Comparison of ENCODE assay signal across 8 cellular contexts in the genomic region with DNA sequence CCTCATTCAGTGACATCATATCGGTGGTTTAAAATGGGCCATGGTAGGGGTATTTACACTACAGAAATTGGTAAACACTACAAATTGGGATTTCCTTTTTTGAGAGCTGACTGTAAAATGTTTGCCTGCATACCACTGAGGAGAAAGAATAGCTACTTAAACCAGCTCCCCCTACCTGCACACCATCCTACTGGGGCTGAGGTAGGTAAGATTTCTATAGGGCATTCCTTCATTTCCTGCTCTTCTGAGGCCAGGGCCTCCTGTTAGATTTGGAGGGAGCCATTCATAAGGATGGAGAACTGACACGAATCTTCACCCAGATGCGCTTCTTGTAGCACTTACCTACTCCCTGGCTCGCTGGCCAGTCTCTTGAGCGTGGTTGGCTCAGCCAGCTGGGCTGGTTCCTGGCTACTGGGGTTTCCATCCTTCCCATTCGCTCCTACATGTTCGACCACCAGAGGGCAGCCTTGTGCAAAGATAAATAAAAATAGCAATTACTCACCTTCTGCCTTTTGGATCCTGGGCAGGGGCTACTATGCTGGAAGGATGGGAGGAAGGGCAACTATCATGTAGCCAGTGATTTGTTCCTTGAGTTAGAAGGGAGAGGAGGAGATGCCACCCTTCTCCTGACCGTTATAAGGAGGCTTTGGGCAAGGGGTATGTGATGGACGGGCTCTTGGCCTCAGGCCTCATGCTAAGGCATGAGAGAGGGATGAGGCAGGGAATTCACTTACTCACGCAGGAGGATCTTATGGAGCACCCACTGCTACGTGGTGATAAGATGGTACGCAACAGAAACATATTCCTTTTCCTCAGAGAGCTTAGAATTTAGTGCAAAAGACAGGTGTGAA. TPM values are rescaled to one million over a fixed set of nuclear protein-coding genes. Genes with fewer than 3 reads are reported as not detected.
DNase-seq lines count a peak whose midpoint lies in the region; ATAC-seq and TF ChIP-seq lines count a peak whose summit lies in the region.

No MANE protein-coding gene starts in this region.

- H3K9me3 ChIP-seq in trophoblast cell (ENCODE audit: insufficient read depth, low read depth, low read length) (peaks cover 2% of the 10 kb centered on the region), tibial nerve (no peaks in the 10 kb centered on the region)

- DNase-seq in G401 (ENCODE audit: low spot score) (peak; percentile 91), NCI-H1092 treated with DMSO at 0.1 percent for 48 hours (lab: John Stamatoyannopoulos, UW) (peak; percentile 89), SKM-1 (lab: John Stamatoyannopoulos, UW; ENCODE audit: unreplicated experiment) (peak; percentile 83), glutamatergic neuron (peak; percentile 85), trophoblast cell (peak; percentile 83 to 92), tibial nerve (ENCODE audit: low spot score in 2 of 2) (peak; percentile 89 to 98)
- peak; percentile 85 for DNase-seq in activated naive CD4-positive, alpha-beta T cell treated with anti-CD3 and anti-CD28 coated beads, Interleukin-2, amount 10 ng/mL, durations not matched to agents 7 days and 5 days

- H4K8ac ChIP-seq in trophoblast cell (ENCODE audit: low read depth, low read length): peak overlapping the region; percentile 2

- ATAC-seq in HG02973 (IDR thresholded peaks at IDR 0.05; ENCODE audit: unreplicated experiment): no peak

- no peaks in the 10 kb centered on the region for H3K36me3 Mint-ChIP-seq in activated naive CD4-positive, alpha-beta T cell treated with anti-CD3 and anti-CD28 coated beads, Interleukin-2, amount 10 ng/mL, durations not matched to agents 7 days and 5 days
- no peaks in the 10 kb centered on the region for H3K36me3 Mint-ChIP-seq in glutamatergic neuron (ENCODE audit: unreplicated experiment)

- H3K18ac ChIP-seq in trophoblast cell (ENCODE audit: low read length): no peak overlapping the region

- H2BK5ac ChIP-seq in trophoblast cell (ENCODE audit: low read depth, low read length, poor library complexity): no peak overlapping the region

- peak overlapping the region; percentile 1 for H3K14ac ChIP-seq in trophoblast cell (ENCODE audit: low read length)

- no peak overlapping the region for H3K9ac ChIP-seq in trophoblast cell (ENCODE audit: low read length)

- H3K9me3 Mint-ChIP-seq in activated naive CD4-positive, alpha-beta T cell treated with anti-CD3 and anti-CD28 coated beads, Interleukin-2, amount 10 ng/mL, durations not matched to agents 7 days and 5 days: no peaks in the 10 kb centered on the region
- H3K9me3 Mint-ChIP-seq in glutamatergic neuron (ENCODE audit: unreplicated experiment): peaks cover 6% of the 10 kb centered on the region

- H3K36me3 ChIP-seq in trophoblast cell (ENCODE audit: control insufficient read depth in 1 of 2, insufficient read depth in 2 of 2, low read length in 2 of 2) (no peaks in the 10 kb centered on the region), tibial nerve (no peaks in the 10 kb centered on the region)

- peak overlapping the region; percentile 74 for H4K91ac ChIP-seq in trophoblast cell (ENCODE audit: low read depth, low read length)

- H2BK120ac ChIP-seq in trophoblast cell (ENCODE audit: insufficient read depth, low read length, poor library complexity): no peak overlapping the region

- peaks cover 35% of the 10 kb centered on the region for H3K79me1 ChIP-seq in trophoblast cell (ENCODE audit: low read length)

- H3K4me1 ChIP-seq in trophoblast cell (ENCODE audit: control insufficient read depth in 1 of 2, insufficient read depth in 2 of 2, low read length in 2 of 2) (peaks cover 33 to 40% of the 10 kb centered on the region in 2 experiments), tibial nerve (peaks cover 0 to 42% (median 23%) of the 10 kb centered on the region in 4 donors)

- in situ Hi-C loops in G401 (cut with HindIII; ENCODE audit: low sequenced_read_pairs): no loop called here

- no peak overlapping the region for H4K12ac ChIP-seq in trophoblast cell (ENCODE audit: low read depth, low read length)

- H3K27me3 ChIP-seq in trophoblast cell (ENCODE audit: insufficient read depth, low read length) (no peaks in the 10 kb centered on the region), tibial nerve (no peaks in the 10 kb centered on the region)

- no peak overlapping the region for H3K27ac Mint-ChIP-seq in activated naive CD4-positive, alpha-beta T cell treated with anti-CD3 and anti-CD28 coated beads, Interleukin-2, amount 10 ng/mL, durations not matched to agents 7 days and 5 days
- peak overlapping the region; percentile 50 for H3K27ac Mint-ChIP-seq in glutamatergic neuron (ENCODE audit: unreplicated experiment)

- no peak overlapping the region for H2AFZ ChIP-seq in trophoblast cell (ENCODE audit: insufficient read depth, low read length, poor library complexity)

- H3K79me2 ChIP-seq in trophoblast cell (ENCODE audit: control insufficient read depth, insufficient read depth, low read length, poor library complexity): peaks cover 5% of the 10 kb centered on the region

- H3K27me3 Mint-ChIP-seq in activated naive CD4-positive, alpha-beta T cell treated with anti-CD3 and anti-CD28 coated beads, Interleukin-2, amount 10 ng/mL, durations not matched to agents 7 days and 5 days: peaks cover 29% of the 10 kb centered on the region
- H3K27me3 Mint-ChIP-seq in glutamatergic neuron (ENCODE audit: unreplicated experiment): peaks cover 12% of the 10 kb centered on the region

- peak overlapping the region; percentile 50 for H3K4ac ChIP-seq in trophoblast cell (ENCODE audit: low read depth, low read length)

- H3K23ac ChIP-seq in trophoblast cell (ENCODE audit: low read length): no peak overlapping the region

- no peak overlapping the region for H3K4me2 ChIP-seq in trophoblast cell (ENCODE audit: low read length)

- no CpG with 5 or more reads among the region's 12 CpGs for WGBS in trophoblast cell (ENCODE audit: extremely low coverage, insufficient coverage, insufficient read length)
- 35 to 37% methylated on average over 12 of the region's 12 CpGs for WGBS in tibial nerve, 2 donors

- TF ChIP-seq CTCF in glutamatergic neuron (IDR thresholded peaks at IDR 0.05; ENCODE audit: partially characterized antibody, unreplicated experiment) (peak; percentile 93), tibial nerve (IDR thresholded peaks at IDR 0.05) (peak; percentile 72 to 92 (median 88))

- peak overlapping the region; percentile 2 for H2AK5ac ChIP-seq in trophoblast cell (ENCODE audit: low read length)

- peak overlapping the region; percentile 94 for H2BK12ac ChIP-seq in trophoblast cell (ENCODE audit: low read length)

- CTCF ChIA-PET in activated naive CD4-positive, alpha-beta T cell treated with anti-CD3 and anti-CD28 coated beads, Interleukin-2, amount 10 ng/mL, durations not matched to agents 7 days and 5 days (lab: Charles Lee): interaction anchor here (0.6 to 8.9 kb wide), 30 partner anchors 9 to 331 kb away, joined by 3 to 132 read pairs (median 4); a partner anchor contains a TSS

- no peak overlapping the region for H3K4me3 Mint-ChIP-seq in activated naive CD4-positive, alpha-beta T cell treated with anti-CD3 and anti-CD28 coated beads, Interleukin-2, amount 10 ng/mL, durations not matched to agents 7 days and 5 days
- H3K4me3 Mint-ChIP-seq in glutamatergic neuron (ENCODE audit: unreplicated experiment): no peak overlapping the region

- peak in 1 of 2 donors; percentile 49 for TF ChIP-seq EP300 in tibial nerve (IDR thresholded peaks at IDR 0.05)

- H3K27ac ChIP-seq in trophoblast cell (ENCODE audit: low read depth, low read length) (no peak overlapping the region), tibial nerve (no peak overlapping the region)

- H3K4me1 Mint-ChIP-seq in activated naive CD4-positive, alpha-beta T cell treated with anti-CD3 and anti-CD28 coated beads, Interleukin-2, amount 10 ng/mL, durations not matched to agents 7 days and 5 days: no peaks in the 10 kb centered on the region
- peaks cover 21% of the 10 kb centered on the region for H3K4me1 Mint-ChIP-seq in glutamatergic neuron (ENCODE audit: low read depth, unreplicated experiment)

- H3K4me3 ChIP-seq in trophoblast cell (ENCODE audit: low read depth, low read length) (no peak overlapping the region), tibial nerve (no peak overlapping the region)

- peak in 1 of 2 donors; percentile 6 for TF ChIP-seq POLR2A in tibial nerve (IDR thresholded peaks at IDR 0.05)

RNA-seq across cellular contexts. Expression of a gene that starts 10.7 kb away (rescaled TPM):
- total RNA-seq in G401 (2014; rRNA removed; shearing (Covaris generic)): not detected in 2 replicates
- not detected for total RNA-seq in glutamatergic neuron (ENCODE audit: unreplicated experiment)
- polyA plus RNA-seq in trophoblast cell (2013): 0.47 TPM in 2 replicates
- not detected for total RNA-seq in tibial nerve

RNA-seq across cellular contexts. Expression of a gene that starts 29.0 kb away (rescaled TPM):
- total RNA-seq in G401 (2014; rRNA removed; shearing (Covaris generic)): not detected in 2 replicates
- total RNA-seq in glutamatergic neuron (ENCODE audit: unreplicated experiment): not detected
- 2.3 and 2.4 TPM in 2 replicates for polyA plus RNA-seq in trophoblast cell (2013)
- 100 to 1,000 TPM; 108 to 291 (median 153) TPM for total RNA-seq in tibial nerve

Comparison
In these comparisons a context has a peak if more than half of its experiments do, and no peak if none do; other contexts are left out.
1. RNA of a gene that starts 29.0 kb away (total RNA-seq): 108 to 291 TPM in tibial nerve; not detected in glutamatergic neuron (single experiment) and not detected in G401; every median in the first group is over 100 times any median in the second.
2. Peak in every context shown above with its lines, with median percentiles within 50 percentile points of each other: DNase-seq.